33 cellular contexts compared by ENCODE assay signal in genomic region chr17:81198826-81199481, GRCh38. TPM values are rescaled to one million over a fixed set of nuclear protein-coding genes. Genes with fewer than 3 reads are reported as not detected.
"Had no signal": no experiment of that assay in that cellular context is flagged by ENCODE, and none has a peak within 500 bp of the region (broad histone marks: within the 10 kb centered on the region; RNA-seq: fewer than 3 reads in every experiment).

No MANE protein-coding gene starts in this region.

- H3K36me3 Mint-ChIP-seq: activated naive CD4-positive, alpha-beta T cell treated with anti-CD3 and anti-CD28 coated beads, Interleukin-2, amount 10 ng/mL, durations not matched to agents 7 days and 5 days; activated naive CD4-positive, alpha-beta T cell treated with anti-CD3 and anti-CD28 coated beads, Interleukin-2, amount 50 U/mL, for 72 hours; activated naive CD8-positive, alpha-beta T cell treated with anti-CD3 and anti-CD28 coated beads, Interleukin-2, amount 10 ng/mL, durations not matched to agents 7 days and 5 days had no signal

- H3K4me1 ChIP-seq: colonic mucosa had no signal

- H3K9me3 Mint-ChIP-seq: activated B cell treated with CpG ODN at 0.5 μM for 24 hours; activated CD8-positive, alpha-beta T cell treated with anti-CD3 and anti-CD28 coated beads for 36 hours; activated naive CD4-positive, alpha-beta T cell treated with anti-CD3 and anti-CD28 coated beads, Interleukin-2, amount 10 ng/mL, durations not matched to agents 7 days and 5 days; activated naive CD4-positive, alpha-beta T cell treated with anti-CD3 and anti-CD28 coated beads, Interleukin-2, amount 50 U/mL, for 72 hours; activated naive CD8-positive, alpha-beta T cell treated with anti-CD3 and anti-CD28 coated beads, Interleukin-2, amount 10 ng/mL, durations not matched to agents 7 days and 5 days; activated T-cell treated with anti-CD3 and anti-CD28 coated beads, Interleukin-2, amount 50 U/mL, for 4 hours had no signal

- H3K4me1 Mint-ChIP-seq: activated B cell treated with CpG ODN at 0.5 μM for 24 hours; activated naive CD4-positive, alpha-beta T cell treated with anti-CD3 and anti-CD28 coated beads, Interleukin-2, amount 10 ng/mL, durations not matched to agents 7 days and 5 days; activated naive CD8-positive, alpha-beta T cell treated with anti-CD3 and anti-CD28 coated beads, Interleukin-2, amount 10 ng/mL, durations not matched to agents 7 days and 5 days had no signal

- ATAC-seq: activated CD4-positive, CD25-positive, alpha-beta regulatory T cell treated with anti-CD3 and anti-CD28 coated beads, Interleukin-2, amount 50 U/mL, for 24 hours; activated CD8-positive, alpha-beta T cell treated with anti-CD3 and anti-CD28 coated beads for 36 hours; activated naive CD4-positive, alpha-beta T cell treated with anti-CD3 and anti-CD28 coated beads, Interleukin-2, amount 50 U/mL, for 72 hours; activated T-cell treated with anti-CD3 and anti-CD28 coated beads, Interleukin-2, amount 50 U/mL, for 4 hours; body of pancreas; gastroesophageal sphincter; heart right ventricle had no signal

- H3K4me3 ChIP-seq: body of pancreas, colonic mucosa, esophagus squamous epithelium, gastroesophageal sphincter had no signal

- H3K27ac Mint-ChIP-seq: activated B cell treated with CpG ODN at 0.5 μM for 24 hours; activated CD8-positive, alpha-beta T cell treated with anti-CD3 and anti-CD28 coated beads for 36 hours; activated naive CD4-positive, alpha-beta T cell treated with anti-CD3 and anti-CD28 coated beads, Interleukin-2, amount 10 ng/mL, durations not matched to agents 7 days and 5 days; activated naive CD8-positive, alpha-beta T cell treated with anti-CD3 and anti-CD28 coated beads, Interleukin-2, amount 10 ng/mL, durations not matched to agents 7 days and 5 days had no signal

- DNase-seq: activated B cell treated with CpG ODN at 0.5 μM for 24 hours; activated CD4-positive, alpha-beta T cell treated with anti-CD3 and anti-CD28 coated beads for 48 hours; activated CD4-positive, alpha-beta T cell treated with anti-CD3 and anti-CD28 coated beads, Interleukin-2, amount 50 U/mL, for 1 hour; activated CD4-positive, alpha-beta T cell treated with anti-CD3 and anti-CD28 coated beads, Interleukin-2, amount 50 U/mL, for 48 hours; activated CD8-positive, alpha-beta memory T cell treated with anti-CD3 and anti-CD28 coated beads for 24 hours; activated CD8-positive, alpha-beta T cell treated with anti-CD3 and anti-CD28 coated beads for 36 hours; activated gamma-delta T cell; activated naive CD4-positive, alpha-beta T cell; activated naive CD4-positive, alpha-beta T cell treated with anti-CD3 and anti-CD28 coated beads, Interleukin-2, amount 10 ng/mL, durations not matched to agents 7 days and 5 days; activated naive CD8-positive, alpha-beta T cell treated with anti-CD3 and anti-CD28 coated beads, Interleukin-2, amount 10 ng/mL, durations not matched to agents 7 days and 5 days; activated T-cell treated with anti-CD3 and anti-CD28 coated beads, Interleukin-2, amount 50 U/mL, for 4 hours; amniotic stem cell; aorta; body of pancreas; caudate nucleus; cerebellar nuclear complex; colonic mucosa; effector CD8-positive, alpha-beta T cell; esophagus squamous epithelium; foreskin melanocyte; heart right ventricle; T-helper 2 cell had no signal

- H3K27ac ChIP-seq: body of pancreas, colonic mucosa, epithelial cell of prostate, esophagus squamous epithelium, gastroesophageal sphincter had no signal

- H3K27me3 Mint-ChIP-seq: activated B cell treated with CpG ODN at 0.5 μM for 24 hours; activated CD8-positive, alpha-beta T cell treated with anti-CD3 and anti-CD28 coated beads for 36 hours; activated naive CD4-positive, alpha-beta T cell treated with anti-CD3 and anti-CD28 coated beads, Interleukin-2, amount 10 ng/mL, durations not matched to agents 7 days and 5 days; activated naive CD8-positive, alpha-beta T cell treated with anti-CD3 and anti-CD28 coated beads, Interleukin-2, amount 10 ng/mL, durations not matched to agents 7 days and 5 days had no signal

- H3K9me3 ChIP-seq: body of pancreas, colonic mucosa, esophagus squamous epithelium, gastroesophageal sphincter, heart right ventricle had no signal

- H3K4me3 Mint-ChIP-seq: activated B cell treated with CpG ODN at 0.5 μM for 24 hours; activated CD8-positive, alpha-beta T cell treated with anti-CD3 and anti-CD28 coated beads for 36 hours; activated naive CD4-positive, alpha-beta T cell treated with anti-CD3 and anti-CD28 coated beads, Interleukin-2, amount 10 ng/mL, durations not matched to agents 7 days and 5 days; activated naive CD8-positive, alpha-beta T cell treated with anti-CD3 and anti-CD28 coated beads, Interleukin-2, amount 10 ng/mL, durations not matched to agents 7 days and 5 days; activated T-cell treated with anti-CD3 and anti-CD28 coated beads, Interleukin-2, amount 50 U/mL, for 4 hours had no signal

- H3K36me3 ChIP-seq: colonic mucosa had no signal

- H3K27me3 ChIP-seq: body of pancreas, colonic mucosa, esophagus squamous epithelium, gastroesophageal sphincter, heart right ventricle had no signal

RNA-seq across cellular contexts. Expression of gene PVALEF, which starts 33.6 kb away (rescaled TPM):
- total RNA-seq: activated B cell treated with CpG ODN at 0.5 μM for 24 hours; activated CD8-positive, alpha-beta T cell treated with anti-CD3 and anti-CD28 coated beads for 36 hours; activated naive CD4-positive, alpha-beta T cell treated with anti-CD3 and anti-CD28 coated beads, Interleukin-2, amount 50 U/mL, for 72 hours; activated naive CD8-positive, alpha-beta T cell treated with anti-CD3 and anti-CD28 coated beads, Interleukin-2, amount 10 ng/mL, durations not matched to agents 7 days and 5 days; activated T-cell treated with anti-CD3 and anti-CD28 coated beads, Interleukin-2, amount 50 U/mL, for 4 hours; aorta; body of pancreas; colonic mucosa; dermis microvascular lymphatic vessel endothelial cell; endothelial cell of umbilical vein; esophagus squamous epithelium; fibroblast of lung; fibroblast of villous mesenchyme; gastroesophageal sphincter; glomerular endothelial cell; heart right ventricle; T-helper 1 cell treated with Interleukin-12 subunit alpha and Interleukin-12 subunit beta and Interleukin-4 antibody, amounts not matched to agents 30 ng/mL and 1 ng/mL, for 36 hours had no signal
- polyA plus RNA-seq: aorta, endothelial cell of umbilical vein, esophagus, fibroblast of lung, heart right ventricle had no signal
